Comparison of ENCODE assay signal across 20 cellular contexts in the genomic region with DNA sequence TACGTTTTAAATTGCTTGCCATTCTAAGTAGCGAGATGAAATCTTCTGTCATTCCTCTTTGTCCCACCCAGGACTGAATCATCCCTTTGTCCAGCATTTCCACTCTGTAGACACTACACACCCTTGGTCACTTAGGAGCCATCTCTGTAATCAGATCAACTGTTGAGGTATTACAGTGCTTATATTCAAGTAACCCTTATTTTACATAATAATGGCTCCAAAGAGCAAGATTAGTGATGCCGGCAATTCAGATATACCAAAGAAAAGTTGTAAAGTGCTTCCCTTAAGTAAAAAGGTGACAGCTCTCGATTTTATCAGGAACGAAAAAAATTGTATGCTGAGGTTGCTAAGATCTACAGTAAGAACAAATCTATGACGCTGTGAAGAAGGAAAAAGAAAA.
A peak's percentile ranks its signal among the peaks of the same experiment; 100 is the strongest.
DNase-seq lines count a peak whose midpoint lies in the region; ATAC-seq and TF ChIP-seq lines count a peak whose summit lies in the region.
"Had no signal": no experiment of that assay in that cellular context is flagged by ENCODE, and none has a peak within 500 bp of the region (broad histone marks: within the 10 kb centered on the region; RNA-seq: fewer than 3 reads in every experiment).

No MANE protein-coding gene starts in this region.

- H3K27me3 ChIP-seq in HUES48 (ENCODE audit: control insufficient read depth, insufficient read depth, low read length) (no peaks in the 10 kb centered on the region), Peyer's patch (no peaks in the 10 kb centered on the region)
- H3K27me3 ChIP-seq: BE2C had no signal

- 0 out of 2 replicates have a peak overlapping the region, but pooled peaks have one; percentile 33 for H3K9ac ChIP-seq in HUES48 (ENCODE audit: low read depth, low read length)

- no peak for TF ChIP-seq POLR2A in Peyer's patch (IDR thresholded peaks at IDR 0.05)

- H3K9me3 ChIP-seq in HUES48 (ENCODE audit: control insufficient read depth, insufficient read depth, low read length) (no peaks in the 10 kb centered on the region), iPS-18c (ENCODE audit: control insufficient read depth, insufficient read depth, low read length) (no peaks in the 10 kb centered on the region), Peyer's patch (no peaks in the 10 kb centered on the region)
- H3K9me3 ChIP-seq: BE2C had no signal

- H3K27ac ChIP-seq in HUES48 (ENCODE audit: low read depth, low read length): peak overlapping the region; percentile 75
- no peak overlapping the region for H3K27ac ChIP-seq in Peyer's patch

- peak overlapping the region; percentile 20; the same call in 1 of the 2 replicates for H3K4me3 ChIP-seq in HUES48 (ENCODE audit: low read depth, low read length)
- peak overlapping the region; percentile 32; the same call in 1 of the 2 replicates for H3K4me3 ChIP-seq in iPS-18c (ENCODE audit: insufficient read depth, low read depth, low read length)
- H3K4me3 ChIP-seq in Peyer's patch: no peak overlapping the region
- H3K4me3 ChIP-seq: K562 had no signal

- H3K36me3 ChIP-seq in HUES48 (ENCODE audit: control insufficient read depth, insufficient read depth, low read length) (no peaks in the 10 kb centered on the region), Peyer's patch (no peaks in the 10 kb centered on the region)
- H3K36me3 ChIP-seq: BE2C had no signal

- ATAC-seq in WTC11 (peak; percentile 50; the same call in 1 of the 2 replicates), HG02763 (IDR thresholded peaks at IDR 0.05; ENCODE audit: unreplicated experiment) (no peak)
- ATAC-seq: HCT116, K562 had no signal

- H3K9me3 Mint-ChIP-seq in WTC11: 0 out of 2 replicates have a peak, but pooled peaks cover 2% of the 10 kb centered on the region
- H3K9me3 Mint-ChIP-seq in type B pancreatic cell: no peaks in the 10 kb centered on the region
- H3K9me3 Mint-ChIP-seq: CD8-positive, alpha-beta memory T cell; HFFc6 had no signal

- CTCF ChIA-PET in WTC11 (lab: Charles Lee): interaction anchor here (1.8 kb wide), 1 partner anchor 11 kb away, joined by 10 read pairs; no protein-coding TSS in a partner anchor

- H3K27me3 Mint-ChIP-seq in WTC11 (ENCODE audit: low read depth) (no peaks in the 10 kb centered on the region), type B pancreatic cell (peaks cover 5% of the 10 kb centered on the region)

- no peaks in the 10 kb centered on the region for H3K36me3 Mint-ChIP-seq in WTC11
- no peaks in the 10 kb centered on the region for H3K36me3 Mint-ChIP-seq in type B pancreatic cell
- H3K36me3 Mint-ChIP-seq: CD4-positive, CD25-positive, alpha-beta regulatory T cell; CD8-positive, alpha-beta memory T cell had no signal

- TF ChIP-seq CTCF in WTC11 (IDR thresholded peaks at IDR 0.05): no peak
- no peak for TF ChIP-seq CTCF in Peyer's patch (IDR thresholded peaks at IDR 0.05)
- no peak for TF ChIP-seq CTCF in type B pancreatic cell (conservative IDR thresholded peaks at IDR 0.05)

- H3K4me1 Mint-ChIP-seq in WTC11: peaks cover 39% of the 10 kb centered on the region
- H3K4me1 Mint-ChIP-seq in type B pancreatic cell (ENCODE audit: unreplicated experiment): peaks cover 6% of the 10 kb centered on the region
- H3K4me1 Mint-ChIP-seq: CD4-positive, CD25-positive, alpha-beta regulatory T cell; CD8-positive, alpha-beta memory T cell had no signal

- H3K27ac Mint-ChIP-seq in WTC11 (peak overlapping the region; percentile 91), type B pancreatic cell (no peak overlapping the region)
- H3K27ac Mint-ChIP-seq: CD4-positive, CD25-positive, alpha-beta regulatory T cell; CD8-positive, alpha-beta memory T cell; HFFc6 had no signal

- DNase-seq in WTC11 (ENCODE audit: low spot score): no peak
- no peak for DNase-seq in Peyer's patch
- DNase-seq in DMS79 treated with DMSO at 0.1 percent for 48 hours (lab: John Stamatoyannopoulos, UW): no peak
- DNase-seq in type B pancreatic cell (ENCODE audit: extremely low spot score, unreplicated experiment): no peak
- DNase-seq: ACHN; BE2C; C1 segment of cervical spinal cord; CD4-positive, CD25-positive, alpha-beta regulatory T cell; CD8-positive, alpha-beta memory T cell; COR-L47; DMS 273 treated with DMSO at 0.1 percent for 48 hours; DMS53; GDM1; HFFc6; IMR-90 had no signal

- H3K4me3 Mint-ChIP-seq in WTC11 (peak overlapping the region; percentile 32), type B pancreatic cell (no peak overlapping the region)
- H3K4me3 Mint-ChIP-seq: CD4-positive, CD25-positive, alpha-beta regulatory T cell; CD8-positive, alpha-beta memory T cell; HFFc6 had no signal

- H3K4me1 ChIP-seq in HUES48 (ENCODE audit: control insufficient read depth, insufficient read depth, low read length) (peaks cover 11% of the 10 kb centered on the region), Peyer's patch (no peaks in the 10 kb centered on the region)
- H3K4me1 ChIP-seq: BE2C had no signal

- POLR2A ChIA-PET in WTC11 (lab: Charles Lee): no interaction called here

TF ChIP-seq in WTC11, 78 proteins besides CTCF, POLR2A, EP300 and RAD21:
- TF ChIP-seq ESRRA (CRISPR knock-in tag; IDR thresholded peaks at IDR 0.05; ENCODE audit: borderline replicate concordance): no peak
- no peak for TF ChIP-seq ZNF423 (CRISPR knock-in tag; IDR thresholded peaks at IDR 0.05)

Comparison
In these comparisons a context has a peak if more than half of its experiments do, and no peak if none do; other contexts are left out.
1. H3K4me3 ChIP-seq: peak in HUES48 (single experiment) and iPS-18c (single experiment); none in Peyer's patch (0 of 4).